ENCODE assay signal across 8 cellular contexts in genomic region chr1:20732588-20733360, GRCh38. TPM values are rescaled to one million over a fixed set of nuclear protein-coding genes. Genes with fewer than 3 reads are reported as not detected.
A peak's percentile ranks its signal among the peaks of the same experiment; 100 is the strongest.
DNase-seq lines count a peak whose midpoint lies in the region; ATAC-seq and TF ChIP-seq lines count a peak whose summit lies in the region.

TSS of gene SH2D5 (minus strand) at chr1:20732703. CDS start at chr1:20728044, 4,659 bp downstream.

- H3K4me1 ChIP-seq in CD8-positive, alpha-beta T cell (ENCODE audit: insufficient read depth, low read length) = peaks cover 21% of the 10 kb centered on the region

- peaks cover 21% of the 10 kb centered on the region for H3K27me3 Mint-ChIP-seq in CD8-positive, alpha-beta T cell (ENCODE audit: low read depth)
- H3K27me3 Mint-ChIP-seq in activated naive CD4-positive, alpha-beta T cell treated with anti-CD3 and anti-CD28 coated beads, Interleukin-2, amount 10 ng/mL, durations not matched to agents 7 days and 5 days = peaks cover 58% of the 10 kb centered on the region

- no peak within 1 kb of the TSS for H3K27ac ChIP-seq in CD8-positive, alpha-beta T cell (ENCODE audit: low read depth, low read length)

- DNase-seq in CD8-positive, alpha-beta T cell = peak; percentile 39 to 76 (median 61)
- peak; percentile 73 for DNase-seq in HuH-7.5 (ENCODE audit: low spot score)
- DNase-seq in SIG-M5 treated with dmso at 0.1 percent for 504 hours (lab: John Stamatoyannopoulos, UW; ENCODE audit: unreplicated experiment) = peak; percentile 64
- peak; percentile 79 for DNase-seq in activated naive CD4-positive, alpha-beta T cell treated with anti-CD3 and anti-CD28 coated beads, Interleukin-2, amount 10 ng/mL, durations not matched to agents 7 days and 5 days
- peak; percentile 73 for DNase-seq in germinal center (ENCODE audit: low spot score)
- DNase-seq in nucleus accumbens (lab: John Stamatoyannopoulos, UW) = peak in 45 of 56 donors; percentile 11 to 80 (median 46)
- peak; percentile 84 for DNase-seq in superior temporal gyrus (ENCODE audit: extremely low spot score)

- ATAC-seq in CD8-positive, alpha-beta T cell = peak; percentile 65
- ATAC-seq in GM19397 (IDR thresholded peaks at IDR 0.05; ENCODE audit: unreplicated experiment) = peak; percentile 47

- TF ChIP-seq CTCF in CD8-positive, alpha-beta T cell (IDR thresholded peaks at IDR 0.05) = peak; percentile 62

- peak within 1 kb of the TSS; percentile 79 for H3K4me3 Mint-ChIP-seq in CD8-positive, alpha-beta T cell
- H3K4me3 Mint-ChIP-seq in activated naive CD4-positive, alpha-beta T cell treated with anti-CD3 and anti-CD28 coated beads, Interleukin-2, amount 10 ng/mL, durations not matched to agents 7 days and 5 days = peak within 1 kb of the TSS; percentile 75

- H3K9me3 Mint-ChIP-seq in CD8-positive, alpha-beta T cell = no peaks in the 10 kb centered on the region
- no peaks in the 10 kb centered on the region for H3K9me3 Mint-ChIP-seq in activated naive CD4-positive, alpha-beta T cell treated with anti-CD3 and anti-CD28 coated beads, Interleukin-2, amount 10 ng/mL, durations not matched to agents 7 days and 5 days

- H3K27me3 ChIP-seq in CD8-positive, alpha-beta T cell (ENCODE audit: insufficient read depth, low read length) = no peaks in the 10 kb centered on the region

- H3K9me3 ChIP-seq in CD8-positive, alpha-beta T cell (ENCODE audit: low read length) = no peaks in the 10 kb centered on the region

- peak within 1 kb of the TSS; percentile 60 for H3K4me3 ChIP-seq in CD8-positive, alpha-beta T cell (ENCODE audit: low read depth, low read length)

- peaks cover 10% of the 10 kb centered on the region for H3K36me3 Mint-ChIP-seq in CD8-positive, alpha-beta T cell
- peaks cover 15% of the 10 kb centered on the region for H3K36me3 Mint-ChIP-seq in activated naive CD4-positive, alpha-beta T cell treated with anti-CD3 and anti-CD28 coated beads, Interleukin-2, amount 10 ng/mL, durations not matched to agents 7 days and 5 days

- peaks cover 23% of the 10 kb centered on the region for H3K4me1 Mint-ChIP-seq in CD8-positive, alpha-beta T cell (ENCODE audit: low read depth)
- H3K4me1 Mint-ChIP-seq in activated naive CD4-positive, alpha-beta T cell treated with anti-CD3 and anti-CD28 coated beads, Interleukin-2, amount 10 ng/mL, durations not matched to agents 7 days and 5 days = peaks cover 21% of the 10 kb centered on the region

- intact Hi-C loops in CD8-positive, alpha-beta T cell (cut with DNase I, micrococcal nuclease) = loop anchor here (1.0 kb wide), 3 partner anchors 36 to 71 kb away; partner anchors contain the start of genes HP1BP3 (in 2 of the 2) and DDOST (in 1 of the 2)

- no peak within 1 kb of the TSS for H3K27ac Mint-ChIP-seq in CD8-positive, alpha-beta T cell
- no peak within 1 kb of the TSS for H3K27ac Mint-ChIP-seq in activated naive CD4-positive, alpha-beta T cell treated with anti-CD3 and anti-CD28 coated beads, Interleukin-2, amount 10 ng/mL, durations not matched to agents 7 days and 5 days

- H3K36me3 ChIP-seq in CD8-positive, alpha-beta T cell (ENCODE audit: insufficient read depth, low read length) = no peaks in the 10 kb centered on the region

- POLR2A ChIA-PET in CD8-positive, alpha-beta T cell (lab: Charles Lee) = interaction anchor here (1.0 kb wide), 1 partner anchor 47 kb away, joined by 4 read pairs; no protein-coding TSS in a partner anchor

- CTCF ChIA-PET in CD8-positive, alpha-beta T cell (lab: Charles Lee) = no interaction called here
- CTCF ChIA-PET in activated naive CD4-positive, alpha-beta T cell treated with anti-CD3 and anti-CD28 coated beads, Interleukin-2, amount 10 ng/mL, durations not matched to agents 7 days and 5 days (lab: Charles Lee) = interaction anchor here (0.5 to 1.6 kb wide), 2 partner anchors 36 to 51 kb away, joined by 3 to 4 read pairs; no protein-coding TSS in a partner anchor

RNA-seq across cellular contexts. Expression of gene SH2D5, which starts in this region (rescaled TPM):
- total RNA-seq in CD8-positive, alpha-beta T cell = not detected

Comparison
In these comparisons a context has a peak if more than half of its experiments do, and no peak if none do; other contexts are left out.
1. Peak in DNase-seq, ATAC-seq and H3K4me3 ChIP-seq in CD8-positive, alpha-beta T cell; RNA of the gene not detected or under 1 TPM.